1 cellular context compared by ENCODE assay signal in the genomic region with DNA sequence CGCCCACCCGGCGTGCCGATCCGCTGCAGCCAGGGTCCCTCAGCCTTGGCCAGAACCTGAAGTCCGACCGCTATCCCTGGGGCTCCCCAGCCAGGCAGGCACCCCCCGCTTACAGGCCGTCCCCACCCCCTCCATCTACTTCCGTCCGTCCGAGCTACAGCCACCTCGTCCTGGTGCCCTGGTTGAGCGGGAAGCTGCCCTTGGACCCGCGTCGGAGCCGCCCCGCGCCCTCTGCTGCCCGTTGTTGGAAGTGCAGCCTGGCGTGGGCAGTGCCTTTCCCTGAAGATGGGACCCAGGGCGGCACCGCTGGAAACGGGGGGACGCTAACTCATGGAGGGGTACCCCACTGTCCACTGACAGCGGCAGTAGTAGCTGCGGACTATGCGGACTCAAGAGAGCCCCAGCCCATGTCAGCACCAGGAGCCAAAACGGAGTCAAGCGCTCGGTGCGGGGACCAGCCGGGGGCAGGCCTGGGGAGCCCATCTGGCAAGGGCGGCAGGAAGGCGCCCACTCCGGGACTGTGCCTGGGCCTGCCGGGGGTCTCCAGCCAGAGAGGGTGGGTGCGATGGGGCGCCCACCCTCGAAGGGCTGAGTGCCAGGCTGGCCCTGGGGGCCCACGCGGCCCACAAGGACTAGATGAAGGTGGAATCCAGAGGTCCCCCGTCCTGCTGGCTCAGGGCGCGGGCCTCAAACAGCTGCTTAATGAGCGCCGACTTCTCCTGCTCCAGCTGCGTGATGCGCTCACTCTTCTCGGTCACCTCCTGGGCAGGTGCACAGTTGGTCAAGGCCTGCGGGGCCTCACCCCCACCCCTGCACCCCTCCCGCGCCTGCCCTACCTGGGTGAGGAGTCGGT.
TF ChIP-seq lines count a peak whose summit lies in the region.

No MANE protein-coding gene starts in this region.

TF ChIP-seq in HepG2, 621 proteins besides CTCF, POLR2A, EP300 and RAD21 (continued from another document and continues in another):
- TF ChIP-seq, protein P1, sequence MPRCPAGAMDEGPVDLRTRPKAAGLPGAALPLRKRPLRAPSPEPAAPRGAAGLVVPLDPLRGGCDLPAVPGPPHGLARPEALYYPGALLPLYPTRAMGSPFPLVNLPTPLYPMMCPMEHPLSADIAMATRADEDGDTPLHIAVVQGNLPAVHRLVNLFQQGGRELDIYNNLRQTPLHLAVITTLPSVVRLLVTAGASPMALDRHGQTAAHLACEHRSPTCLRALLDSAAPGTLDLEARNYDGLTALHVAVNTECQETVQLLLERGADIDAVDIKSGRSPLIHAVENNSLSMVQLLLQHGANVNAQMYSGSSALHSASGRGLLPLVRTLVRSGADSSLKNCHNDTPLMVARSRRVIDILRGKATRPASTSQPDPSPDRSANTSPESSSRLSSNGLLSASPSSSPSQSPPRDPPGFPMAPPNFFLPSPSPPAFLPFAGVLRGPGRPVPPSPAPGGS (CRISPR knock-in tag; IDR thresholded peaks at IDR 0.05): 0 out of 2 replicates have a peak, but pooled peaks have one; percentile 51
- TF ChIP-seq RBM39 (IDR thresholded peaks at IDR 0.05; ENCODE audit: low read depth, low read length, poor library complexity, severe bottlenecking) (no peak), FOXA3 (CRISPR knock-in tag; IDR thresholded peaks at IDR 0.05) (0 out of 2 replicates have a peak, but pooled peaks have one; percentile 18), AHR (CRISPR knock-in tag; IDR thresholded peaks at IDR 0.05) (no peak), ZNF724P (CRISPR knock-in tag; IDR thresholded peaks at IDR 0.05; ENCODE audit: borderline replicate concordance) (no peak), STAG1 (CRISPR knock-in tag; IDR thresholded peaks at IDR 0.05) (peak; percentile 74), SRSF4 (IDR thresholded peaks at IDR 0.05; ENCODE audit: low read depth, low read length, poor library complexity, severe bottlenecking) (no peak), TOE1 (CRISPR knock-in tag; IDR thresholded peaks at IDR 0.05) (no peak), MEIS1 (CRISPR knock-in tag; IDR thresholded peaks at IDR 0.05; ENCODE audit: borderline replicate concordance) (no peak), RBFOX2 (IDR thresholded peaks at IDR 0.05; ENCODE audit: low read depth, low read length) (peak; percentile 51), SRF (IDR thresholded peaks at IDR 0.05; ENCODE audit: low read depth, low read length) (no peak), ONECUT2 (CRISPR knock-in tag; IDR thresholded peaks at IDR 0.05) (no peak), HOXA7 (CRISPR knock-in tag; IDR thresholded peaks at IDR 0.05) (no peak), ZBTB3 (CRISPR knock-in tag; IDR thresholded peaks at IDR 0.05; ENCODE audit: borderline replicate concordance, low read depth) (no peak), ZNF567 (CRISPR knock-in tag; IDR thresholded peaks at IDR 0.05; ENCODE audit: borderline replicate concordance) (no peak), ARNT2 (CRISPR knock-in tag; IDR thresholded peaks at IDR 0.05; ENCODE audit: low read depth) (no peak), ETV5 (CRISPR knock-in tag; IDR thresholded peaks at IDR 0.05; ENCODE audit: borderline replicate concordance) (no peak), SCMH1 (CRISPR knock-in tag; IDR thresholded peaks at IDR 0.05; ENCODE audit: borderline replicate concordance) (no peak), CCAR2 (optimal IDR thresholded peaks at IDR 0.05; ENCODE audit: low read depth, low read length) (no peak), ZNF10 (CRISPR knock-in tag; IDR thresholded peaks at IDR 0.05; ENCODE audit: borderline replicate concordance, low read depth) (no peak), EHMT2 (IDR thresholded peaks at IDR 0.05; ENCODE audit: borderline replicate concordance, low read depth, low read length) (no peak), DPF2 (CRISPR knock-in tag; IDR thresholded peaks at IDR 0.05; ENCODE audit: borderline replicate concordance, low read depth) (no peak), FOXK2 (IDR thresholded peaks at IDR 0.05) (no peak), ZNF317 (CRISPR knock-in tag; IDR thresholded peaks at IDR 0.05) (no peak), ATRX (CRISPR knock-in tag; IDR thresholded peaks at IDR 0.05; ENCODE audit: borderline replicate concordance) (no peak), ZSCAN22 (CRISPR knock-in tag; IDR thresholded peaks at IDR 0.05) (no peak), ZFP37 (CRISPR knock-in tag; IDR thresholded peaks at IDR 0.05; ENCODE audit: borderline replicate concordance) (no peak), NFE2L1 (CRISPR knock-in tag; IDR thresholded peaks at IDR 0.05; ENCODE audit: borderline replicate concordance) (no peak)
- TF ChIP-seq, protein P2, sequence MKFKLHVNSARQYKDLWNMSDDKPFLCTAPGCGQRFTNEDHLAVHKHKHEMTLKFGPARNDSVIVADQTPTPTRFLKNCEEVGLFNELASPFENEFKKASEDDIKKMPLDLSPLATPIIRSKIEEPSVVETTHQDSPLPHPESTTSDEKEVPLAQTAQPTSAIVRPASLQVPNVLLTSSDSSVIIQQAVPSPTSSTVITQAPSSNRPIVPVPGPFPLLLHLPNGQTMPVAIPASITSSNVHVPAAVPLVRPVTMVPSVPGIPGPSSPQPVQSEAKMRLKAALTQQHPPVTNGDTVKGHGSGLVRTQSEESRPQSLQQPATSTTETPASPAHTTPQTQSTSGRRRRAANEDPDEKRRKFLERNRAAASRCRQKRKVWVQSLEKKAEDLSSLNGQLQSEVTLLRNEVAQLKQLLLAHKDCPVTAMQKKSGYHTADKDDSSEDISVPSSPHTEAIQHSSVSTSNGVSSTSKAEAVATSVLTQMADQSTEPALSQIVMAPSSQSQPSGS (CRISPR knock-in tag; IDR thresholded peaks at IDR 0.05): 0 out of 2 replicates have a peak, but pooled peaks have one; percentile 24
- TF ChIP-seq, protein P3, sequence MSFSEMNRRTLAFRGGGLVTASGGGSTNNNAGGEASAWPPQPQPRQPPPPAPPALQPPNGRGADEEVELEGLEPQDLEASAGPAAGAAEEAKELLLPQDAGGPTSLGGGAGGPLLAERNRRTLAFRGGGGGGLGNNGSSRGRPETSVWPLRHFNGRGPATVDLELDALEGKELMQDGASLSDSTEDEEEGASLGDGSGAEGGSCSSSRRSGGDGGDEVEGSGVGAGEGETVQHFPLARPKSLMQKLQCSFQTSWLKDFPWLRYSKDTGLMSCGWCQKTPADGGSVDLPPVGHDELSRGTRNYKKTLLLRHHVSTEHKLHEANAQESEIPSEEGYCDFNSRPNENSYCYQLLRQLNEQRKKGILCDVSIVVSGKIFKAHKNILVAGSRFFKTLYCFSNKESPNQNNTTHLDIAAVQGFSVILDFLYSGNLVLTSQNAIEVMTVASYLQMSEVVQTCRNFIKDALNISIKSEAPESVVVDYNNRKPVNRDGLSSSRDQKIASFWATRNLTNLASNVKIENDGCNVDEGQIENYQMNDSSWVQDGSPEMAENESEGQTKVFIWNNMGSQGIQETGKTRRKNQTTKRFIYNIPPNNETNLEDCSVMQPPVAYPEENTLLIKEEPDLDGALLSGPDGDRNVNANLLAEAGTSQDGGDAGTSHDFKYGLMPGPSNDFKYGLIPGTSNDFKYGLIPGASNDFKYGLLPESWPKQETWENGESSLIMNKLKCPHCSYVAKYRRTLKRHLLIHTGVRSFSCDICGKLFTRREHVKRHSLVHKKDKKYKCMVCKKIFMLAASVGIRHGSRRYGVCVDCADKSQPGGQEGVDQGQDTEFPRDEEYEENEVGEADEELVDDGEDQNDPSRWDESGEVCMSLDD (CRISPR knock-in tag; IDR thresholded peaks at IDR 0.05; ENCODE audit: borderline replicate concordance): no peak
- TF ChIP-seq, protein P4, sequence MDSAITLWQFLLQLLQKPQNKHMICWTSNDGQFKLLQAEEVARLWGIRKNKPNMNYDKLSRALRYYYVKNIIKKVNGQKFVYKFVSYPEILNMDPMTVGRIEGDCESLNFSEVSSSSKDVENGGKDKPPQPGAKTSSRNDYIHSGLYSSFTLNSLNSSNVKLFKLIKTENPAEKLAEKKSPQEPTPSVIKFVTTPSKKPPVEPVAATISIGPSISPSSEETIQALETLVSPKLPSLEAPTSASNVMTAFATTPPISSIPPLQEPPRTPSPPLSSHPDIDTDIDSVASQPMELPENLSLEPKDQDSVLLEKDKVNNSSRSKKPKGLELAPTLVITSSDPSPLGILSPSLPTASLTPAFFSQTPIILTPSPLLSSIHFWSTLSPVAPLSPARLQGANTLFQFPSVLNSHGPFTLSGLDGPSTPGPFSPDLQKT (CRISPR knock-in tag; IDR thresholded peaks at IDR 0.05; ENCODE audit: borderline replicate concordance): no peak
- TF ChIP-seq, protein P5, sequence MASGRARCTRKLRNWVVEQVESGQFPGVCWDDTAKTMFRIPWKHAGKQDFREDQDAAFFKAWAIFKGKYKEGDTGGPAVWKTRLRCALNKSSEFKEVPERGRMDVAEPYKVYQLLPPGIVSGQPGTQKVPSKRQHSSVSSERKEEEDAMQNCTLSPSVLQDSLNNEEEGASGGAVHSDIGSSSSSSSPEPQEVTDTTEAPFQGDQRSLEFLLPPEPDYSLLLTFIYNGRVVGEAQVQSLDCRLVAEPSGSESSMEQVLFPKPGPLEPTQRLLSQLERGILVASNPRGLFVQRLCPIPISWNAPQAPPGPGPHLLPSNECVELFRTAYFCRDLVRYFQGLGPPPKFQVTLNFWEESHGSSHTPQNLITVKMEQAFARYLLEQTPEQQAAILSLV (CRISPR knock-in tag; IDR thresholded peaks at IDR 0.05; ENCODE audit: borderline replicate concordance): no peak; the same call in 1 of the 2 replicates
- TF ChIP-seq, protein P6, sequence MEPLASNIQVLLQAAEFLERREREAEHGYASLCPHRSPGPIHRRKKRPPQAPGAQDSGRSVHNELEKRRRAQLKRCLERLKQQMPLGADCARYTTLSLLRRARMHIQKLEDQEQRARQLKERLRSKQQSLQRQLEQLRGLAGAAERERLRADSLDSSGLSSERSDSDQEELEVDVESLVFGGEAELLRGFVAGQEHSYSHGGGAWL (CRISPR knock-in tag; IDR thresholded peaks at IDR 0.05): 0 out of 2 replicates have a peak, but pooled peaks have one; percentile 20
- TF ChIP-seq, protein P7, sequence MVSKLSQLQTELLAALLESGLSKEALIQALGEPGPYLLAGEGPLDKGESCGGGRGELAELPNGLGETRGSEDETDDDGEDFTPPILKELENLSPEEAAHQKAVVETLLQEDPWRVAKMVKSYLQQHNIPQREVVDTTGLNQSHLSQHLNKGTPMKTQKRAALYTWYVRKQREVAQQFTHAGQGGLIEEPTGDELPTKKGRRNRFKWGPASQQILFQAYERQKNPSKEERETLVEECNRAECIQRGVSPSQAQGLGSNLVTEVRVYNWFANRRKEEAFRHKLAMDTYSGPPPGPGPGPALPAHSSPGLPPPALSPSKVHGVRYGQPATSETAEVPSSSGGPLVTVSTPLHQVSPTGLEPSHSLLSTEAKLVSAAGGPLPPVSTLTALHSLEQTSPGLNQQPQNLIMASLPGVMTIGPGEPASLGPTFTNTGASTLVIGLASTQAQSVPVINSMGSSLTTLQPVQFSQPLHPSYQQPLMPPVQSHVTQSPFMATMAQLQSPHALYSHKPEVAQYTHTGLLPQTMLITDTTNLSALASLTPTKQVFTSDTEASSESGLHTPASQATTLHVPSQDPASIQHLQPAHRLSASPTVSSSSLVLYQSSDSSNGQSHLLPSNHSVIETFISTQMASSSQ (IDR thresholded peaks at IDR 0.05; ENCODE audit: low read depth): no peak
- TF ChIP-seq, protein P7 (CRISPR knock-in tag; IDR thresholded peaks at IDR 0.05; ENCODE audit: borderline replicate concordance): no peak
- TF ChIP-seq, protein P8, sequence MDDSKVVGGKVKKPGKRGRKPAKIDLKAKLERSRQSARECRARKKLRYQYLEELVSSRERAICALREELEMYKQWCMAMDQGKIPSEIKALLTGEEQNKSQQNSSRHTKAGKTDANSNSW (CRISPR knock-in tag; IDR thresholded peaks at IDR 0.05; ENCODE audit: borderline replicate concordance): no peak
- TF ChIP-seq, protein P9, sequence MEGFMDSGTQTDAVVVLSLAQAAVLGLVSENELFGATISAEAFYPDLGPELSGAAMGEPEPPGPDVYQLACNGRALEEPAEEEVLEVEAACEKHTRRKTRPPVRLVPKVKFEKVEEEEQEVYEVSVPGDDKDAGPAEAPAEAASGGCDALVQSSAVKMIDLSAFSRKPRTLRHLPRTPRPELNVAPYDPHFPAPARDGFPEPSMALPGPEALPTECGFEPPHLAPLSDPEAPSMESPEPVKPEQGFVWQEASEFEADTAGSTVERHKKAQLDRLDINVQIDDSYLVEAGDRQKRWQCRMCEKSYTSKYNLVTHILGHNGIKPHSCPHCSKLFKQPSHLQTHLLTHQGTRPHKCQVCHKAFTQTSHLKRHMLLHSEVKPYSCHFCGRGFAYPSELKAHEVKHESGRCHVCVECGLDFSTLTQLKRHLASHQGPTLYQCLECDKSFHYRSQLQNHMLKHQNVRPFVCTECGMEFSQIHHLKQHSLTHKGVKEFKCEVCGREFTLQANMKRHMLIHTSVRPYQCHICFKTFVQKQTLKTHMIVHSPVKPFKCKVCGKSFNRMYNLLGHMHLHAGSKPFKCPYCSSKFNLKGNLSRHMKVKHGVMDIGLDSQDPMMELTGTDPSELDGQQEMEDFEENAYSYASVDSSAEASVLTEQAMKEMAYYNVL (CRISPR knock-in tag; IDR thresholded peaks at IDR 0.05; ENCODE audit: borderline replicate concordance): no peak
- TF ChIP-seq, protein P10, sequence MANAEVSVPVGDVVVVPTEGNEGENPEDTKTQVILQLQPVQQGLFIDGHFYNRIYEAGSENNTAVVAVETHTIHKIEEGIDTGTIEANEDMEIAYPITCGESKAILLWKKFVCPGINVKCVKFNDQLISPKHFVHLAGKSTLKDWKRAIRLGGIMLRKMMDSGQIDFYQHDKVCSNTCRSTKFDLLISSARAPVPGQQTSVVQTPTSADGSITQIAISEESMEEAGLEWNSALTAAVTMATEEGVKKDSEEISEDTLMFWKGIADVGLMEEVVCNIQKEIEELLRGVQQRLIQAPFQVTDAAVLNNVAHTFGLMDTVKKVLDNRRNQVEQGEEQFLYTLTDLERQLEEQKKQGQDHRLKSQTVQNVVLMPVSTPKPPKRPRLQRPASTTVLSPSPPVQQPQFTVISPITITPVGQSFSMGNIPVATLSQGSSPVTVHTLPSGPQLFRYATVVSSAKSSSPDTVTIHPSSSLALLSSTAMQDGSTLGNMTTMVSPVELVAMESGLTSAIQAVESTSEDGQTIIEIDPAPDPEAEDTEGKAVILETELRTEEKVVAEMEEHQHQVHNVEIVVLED (CRISPR knock-in tag; IDR thresholded peaks at IDR 0.05; ENCODE audit: borderline replicate concordance): peak; percentile 31; the same call in 1 of the 2 replicates
